ENCODE assay signal across 12 cellular contexts in genomic region chr3:80232760-80233159, GRCh38.
A peak's percentile ranks its signal among the peaks of the same experiment; 100 is the strongest.
DNase-seq lines count a peak whose midpoint lies in the region; ATAC-seq and TF ChIP-seq lines count a peak whose summit lies in the region.
"Had no signal": no experiment of that assay in that cellular context is flagged by ENCODE, and none has a peak within 500 bp of the region (broad histone marks: within the 10 kb centered on the region; RNA-seq: fewer than 3 reads in every experiment).

No MANE protein-coding gene starts in this region.

- no peaks in the 10 kb centered on the region for H3K27me3 Mint-ChIP-seq in Calu3 (ENCODE audit: unreplicated experiment)

- intact Hi-C loops in Calu3 (cut with micrococcal nuclease; ENCODE audit: unreplicated experiment): no loop called here
- intact Hi-C loops in posterior vena cava (cut with DNase I): no loop called here

- DNase-seq in Calu3 (peak; percentile 40), NT2/D1 (ENCODE audit: low read depth, low spot score) (peak; percentile 11), choroid plexus epithelial cell (ENCODE audit: low read depth) (peak; percentile 97), kidney tubule cell (ENCODE audit: low spot score) (peak; percentile 90), NCI-H146 treated with DMSO at 0.1 percent for 48 hours (lab: John Stamatoyannopoulos, UW; ENCODE audit: unreplicated experiment) (no peak), posterior vena cava (ENCODE audit: low spot score) (no peak), COR-L47 (lab: John Stamatoyannopoulos, UW) (no peak)
- DNase-seq: activated CD4-positive, CD25-positive, alpha-beta regulatory T cell; thyroid gland had no signal

- H3K4me1 Mint-ChIP-seq in Calu3 (ENCODE audit: low read depth, unreplicated experiment): peaks cover 20% of the 10 kb centered on the region

- H3K9me3 Mint-ChIP-seq in Calu3 (ENCODE audit: low read depth, unreplicated experiment): peaks cover 3% of the 10 kb centered on the region

- BruUV-seq in Calu3 (replicated peaks; lab: Mats Ljungman, UMichigan): no TSS peak

- no peaks in the 10 kb centered on the region for H3K27me3 ChIP-seq in NT2/D1 (ENCODE audit: insufficient read depth, insufficient read length)
- H3K27me3 ChIP-seq: right atrium auricular region, thyroid gland had no signal

- no peak overlapping the region for H3K27ac Mint-ChIP-seq in Calu3 (ENCODE audit: unreplicated experiment)
- H3K27ac Mint-ChIP-seq: activated T-helper 1 cell treated with anti-CD3 and anti-CD28 coated beads, Interleukin-12 subunit alpha, Interleukin-12 subunit beta, Interleukin-2, Interleukin-4 antibody, amounts not matched to agents 30 ng/mL and 10 ng/mL and 1 ng/mL, durations not matched to agents 14 hours and 24 hours and 36 hours had no signal

- no peaks in the 10 kb centered on the region for H3K36me3 ChIP-seq in NT2/D1 (ENCODE audit: insufficient read depth, insufficient read length, low read length)
- H3K36me3 ChIP-seq: right atrium auricular region, thyroid gland had no signal

- CTCF ChIA-PET in Calu3 (lab: Charles Lee): no interaction called here

- H3K4me3 ChIP-seq in NT2/D1 (ENCODE audit: insufficient read length, low read depth) (no peak overlapping the region), choroid plexus epithelial cell (ENCODE audit: low read depth, low read length) (no peak overlapping the region)
- H3K4me3 ChIP-seq: right atrium auricular region, thyroid gland had no signal

- H3K9me3 ChIP-seq in NT2/D1 (ENCODE audit: insufficient read depth, low read length): no peaks in the 10 kb centered on the region
- H3K9me3 ChIP-seq: thyroid gland had no signal

- no peak for ATAC-seq in HG02852 (IDR thresholded peaks at IDR 0.05; ENCODE audit: unreplicated experiment)

- no peaks in the 10 kb centered on the region for H3K36me3 Mint-ChIP-seq in Calu3 (ENCODE audit: insufficient read depth, unreplicated experiment)

- H3K4me3 Mint-ChIP-seq in Calu3 (ENCODE audit: low read depth, unreplicated experiment): no peak overlapping the region
- H3K4me3 Mint-ChIP-seq: activated T-helper 1 cell treated with anti-CD3 and anti-CD28 coated beads, Interleukin-12 subunit alpha, Interleukin-12 subunit beta, Interleukin-2, Interleukin-4 antibody, amounts not matched to agents 30 ng/mL and 10 ng/mL and 1 ng/mL, durations not matched to agents 14 hours and 24 hours and 36 hours had no signal

- H3K4me1 ChIP-seq in NT2/D1 (ENCODE audit: insufficient read depth, insufficient read length): no peaks in the 10 kb centered on the region
- H3K4me1 ChIP-seq: right atrium auricular region, thyroid gland had no signal

- TF ChIP-seq CTCF in Calu3 (IDR thresholded peaks at IDR 0.05; ENCODE audit: unreplicated experiment) (no peak), choroid plexus epithelial cell (conservative IDR thresholded peaks at IDR 0.05; ENCODE audit: low read depth, low read length) (no peak)

- no peak overlapping the region for H3K9ac ChIP-seq in NT2/D1 (ENCODE audit: insufficient read length, low read depth)

Comparison
In these comparisons a context has a peak if more than half of its experiments do, and no peak if none do; other contexts are left out.
1. DNase-seq: peak in Calu3 (single experiment), NT2/D1 (single experiment), choroid plexus epithelial cell (single experiment) and kidney tubule cell (single experiment); none in NCI-H146 treated with DMSO at 0.1 percent for 48 hours (single experiment), posterior vena cava (single experiment) and COR-L47 (single experiment).